In the genomic region with DNA sequence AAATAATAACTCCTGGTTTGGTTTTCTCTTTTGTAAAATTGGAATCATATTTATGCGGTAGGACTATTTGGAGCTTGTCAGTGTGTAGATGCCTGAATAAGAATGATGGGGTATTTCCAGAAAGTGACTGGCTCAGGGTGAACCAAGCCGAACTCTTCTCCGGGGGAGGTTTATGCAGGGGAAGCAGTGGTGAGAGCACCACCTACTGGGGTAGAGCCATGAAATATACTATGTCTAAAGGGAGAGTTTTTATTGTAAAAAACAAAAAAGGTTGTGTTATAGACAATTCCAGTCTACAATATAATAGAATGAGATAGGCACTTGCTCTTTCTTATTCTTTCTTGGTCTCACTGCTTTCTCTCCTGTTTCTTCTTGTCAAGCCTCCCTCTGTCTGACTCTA, we compare ENCODE assay signal across 1 cellular context.
TF ChIP-seq lines count a peak whose summit lies in the region.

No MANE protein-coding gene starts in this region.

TF ChIP-seq in WTC11, 78 proteins besides CTCF, POLR2A, EP300 and RAD21 (continued from another document):
- no peak for TF ChIP-seq OVOL2 (CRISPR knock-in tag; IDR thresholded peaks at IDR 0.05; ENCODE audit: borderline replicate concordance)
- TF ChIP-seq ZNF138 (CRISPR knock-in tag; conservative IDR thresholded peaks at IDR 0.05): no peak
- no peak for TF ChIP-seq ZNF232 (CRISPR knock-in tag; IDR thresholded peaks at IDR 0.05)
- TF ChIP-seq, protein P1, sequence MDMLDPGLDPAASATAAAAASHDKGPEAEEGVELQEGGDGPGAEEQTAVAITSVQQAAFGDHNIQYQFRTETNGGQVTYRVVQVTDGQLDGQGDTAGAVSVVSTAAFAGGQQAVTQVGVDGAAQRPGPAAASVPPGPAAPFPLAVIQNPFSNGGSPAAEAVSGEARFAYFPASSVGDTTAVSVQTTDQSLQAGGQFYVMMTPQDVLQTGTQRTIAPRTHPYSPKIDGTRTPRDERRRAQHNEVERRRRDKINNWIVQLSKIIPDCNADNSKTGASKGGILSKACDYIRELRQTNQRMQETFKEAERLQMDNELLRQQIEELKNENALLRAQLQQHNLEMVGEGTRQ (CRISPR knock-in tag; IDR thresholded peaks at IDR 0.05): no peak
- no peak for TF ChIP-seq NFE2L1 (CRISPR knock-in tag; IDR thresholded peaks at IDR 0.05)
- no peak for TF ChIP-seq ZNF396 (CRISPR knock-in tag; IDR thresholded peaks at IDR 0.05; ENCODE audit: borderline replicate concordance)
